8 cellular contexts compared by ENCODE assay signal in genomic region chr11:113796663-113797259, GRCh38.
DNase-seq lines count a peak whose midpoint lies in the region; ATAC-seq and TF ChIP-seq lines count a peak whose summit lies in the region.

No MANE protein-coding gene starts in this region.

- no peaks in the 10 kb centered on the region for H3F3A ChIP-seq in OCI-LY1 (ENCODE audit: insufficient read depth, low read length)

- ATAC-seq in GM18498 (IDR thresholded peaks at IDR 0.05; ENCODE audit: unreplicated experiment), result peak; percentile 86
- no peak for ATAC-seq in HG03280 (IDR thresholded peaks at IDR 0.05; ENCODE audit: unreplicated experiment)

- no peaks in the 10 kb centered on the region for H3K79me2 ChIP-seq in OCI-LY1 (ENCODE audit: insufficient read depth, low read length)

- H3K9ac ChIP-seq in OCI-LY1 (ENCODE audit: low read length), result no peak overlapping the region

- H3K4me1 ChIP-seq in OCI-LY1 (ENCODE audit: insufficient read depth, low read length, severe bottlenecking), result no peaks in the 10 kb centered on the region

- H2AFZ ChIP-seq in OCI-LY1 (ENCODE audit: low read length), result no peak overlapping the region

- no peaks in the 10 kb centered on the region for H3K9me2 ChIP-seq in OCI-LY1 (ENCODE audit: low read depth, low read length)

- no peak overlapping the region for H3K4me3 ChIP-seq in OCI-LY1 (ENCODE audit: low read depth, low read length, poor library complexity, severe bottlenecking)
- no peak overlapping the region for H3K4me3 ChIP-seq in coronary artery

- TF ChIP-seq CTCF in C4-2B (conservative IDR thresholded peaks at IDR 0.05) (peak; percentile 88), OCI-LY1 (IDR thresholded peaks at IDR 0.05; ENCODE audit: low read length) (peak; percentile 47), coronary artery (IDR thresholded peaks at IDR 0.05) (peak; percentile 53)

- H3K27ac ChIP-seq in C4-2B, result no peak overlapping the region
- no peak overlapping the region for H3K27ac ChIP-seq in OCI-LY1 (ENCODE audit: low read depth, low read length, poor library complexity, severe bottlenecking)
- no peak overlapping the region for H3K27ac ChIP-seq in coronary artery

- no peak overlapping the region for H3K4me2 ChIP-seq in OCI-LY1 (ENCODE audit: low read length)

- no peaks in the 10 kb centered on the region; the same call in 1 of the 2 replicates for H3K9me3 ChIP-seq in OCI-LY1 (ENCODE audit: low read length)

- H3K36me3 ChIP-seq in OCI-LY1 (ENCODE audit: insufficient read depth, low read length), result peaks cover 28% of the 10 kb centered on the region

- DNase-seq in HPDE6-E6E7 (ENCODE audit: extremely low spot score) (peak; percentile 37), coronary artery (ENCODE audit: low spot score) (no peak), medulla oblongata (ENCODE audit: extremely low spot score) (peak; percentile 82), NK-92 (lab: John Stamatoyannopoulos, UW; ENCODE audit: unreplicated experiment) (no peak)

- no peaks in the 10 kb centered on the region for H3K27me3 ChIP-seq in OCI-LY1 (ENCODE audit: insufficient read depth, low read length)

- H4K20me1 ChIP-seq in OCI-LY1 (ENCODE audit: insufficient read depth, low read length), result no peaks in the 10 kb centered on the region

Comparison
In these comparisons a context has a peak if more than half of its experiments do, and no peak if none do; other contexts are left out.
1. DNase-seq: peak in HPDE6-E6E7 (single experiment) and medulla oblongata (single experiment); none in coronary artery (single experiment) and NK-92 (single experiment).
2. Peak in every context shown above with its lines, with median percentiles within 50 percentile points of each other: CTCF ChIP-seq.